29 cellular contexts compared by ENCODE assay signal in the genomic region with DNA sequence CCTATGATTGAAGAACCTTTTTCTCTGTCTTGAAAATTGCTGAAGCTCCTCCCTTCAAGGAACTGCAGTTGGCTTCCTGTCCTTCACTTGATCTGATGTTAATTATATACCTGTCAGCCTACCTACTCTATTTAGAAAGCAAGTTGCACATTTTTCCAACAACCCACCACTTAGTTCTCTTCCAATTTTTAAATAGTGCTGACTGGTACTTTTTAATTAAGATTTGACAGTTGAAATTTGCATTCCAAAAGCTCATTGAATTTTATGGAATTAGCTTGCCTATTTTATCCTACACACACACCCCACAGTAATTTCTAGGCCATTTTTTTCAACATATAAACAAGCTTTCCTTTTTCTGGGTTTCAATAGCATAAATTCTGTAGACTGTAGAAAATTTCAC.
"Had no signal": no experiment of that assay in that cellular context is flagged by ENCODE, and none has a peak within 500 bp of the region (broad histone marks: within the 10 kb centered on the region; RNA-seq: fewer than 3 reads in every experiment).

No MANE protein-coding gene starts in this region.

- FAIRE-seq: endothelial cell of umbilical vein, islet of Langerhans, pancreas had no signal

- H3K4me3 ChIP-seq: coronary artery, esophagus muscularis mucosa, gastroesophageal sphincter, heart right ventricle, left lung, pancreas, smooth muscle cell, stomach, thyroid gland, vagina had no signal

- DNase-seq: dermis blood vessel endothelial cell; effector memory CD4-positive, alpha-beta T cell; foreskin keratinocyte; heart right ventricle; hippocampal formation; left cardiac atrium; left lung; mesenchymal stem cell; midbrain; naive thymus-derived CD8-positive, alpha-beta T cell; nephron progenitor cell; pancreas; stimulated activated CD4-positive, alpha-beta T cell treated with anti-CD3 and anti-CD28 coated beads, Interleukin-12 subunit alpha, Interleukin-12 subunit beta, amount 100 ng/mL, for 4 hours; stimulated activated CD4-positive, alpha-beta T cell treated with anti-CD3 and anti-CD28 coated beads, Interleukin-1b, Interleukin-23, amount 100 ng/mL, for 48 hours; stimulated activated CD4-positive, alpha-beta T cell treated with anti-CD3 and anti-CD28 coated beads, Interleukin-4, amount 100 ng/mL, for 1 hour; stimulated activated CD8-positive, alpha-beta memory T cell treated with anti-CD3 and anti-CD28 coated beads, Interleukin-4, amount 100 ng/mL, for 48 hours; stimulated activated naive CD4-positive, alpha-beta T cell; stomach; thyroid gland; trophoblast cell had no signal

- H3K4me3 Mint-ChIP-seq: naive thymus-derived CD8-positive, alpha-beta T cell; nephron progenitor cell had no signal

- H3K4me1 ChIP-seq: foreskin keratinocyte, heart right ventricle, left lung, pancreas, stomach, thyroid gland, vagina had no signal

- H3K4me2 ChIP-seq: smooth muscle cell had no signal

- ATAC-seq: foreskin keratinocyte; gastroesophageal sphincter; heart right ventricle; left cardiac atrium; left lung; naive thymus-derived CD8-positive, alpha-beta T cell; pancreas; sciatic nerve had no signal

- H3K27me3 ChIP-seq: esophagus muscularis mucosa, foreskin keratinocyte, gastroesophageal sphincter, heart right ventricle, left lung, neutrophil, pancreas, stomach, thyroid gland, vagina had no signal

- H3K27me3 Mint-ChIP-seq: naive thymus-derived CD8-positive, alpha-beta T cell had no signal

- H3K9me3 ChIP-seq: gastroesophageal sphincter, neutrophil, pancreas, thyroid gland, vagina had no signal

- H3K27ac Mint-ChIP-seq: naive thymus-derived CD8-positive, alpha-beta T cell; nephron progenitor cell had no signal

- H3K36me3 Mint-ChIP-seq: naive thymus-derived CD8-positive, alpha-beta T cell had no signal

- H3K36me3 ChIP-seq: esophagus muscularis mucosa, gastroesophageal sphincter, heart right ventricle, left lung, neutrophil, pancreas, stomach, thyroid gland, vagina had no signal

- H3K4me1 Mint-ChIP-seq: naive thymus-derived CD8-positive, alpha-beta T cell; nephron progenitor cell had no signal

- H3K27ac ChIP-seq: coronary artery, esophagus muscularis mucosa, foreskin keratinocyte, gastroesophageal sphincter, heart right ventricle, left lung, neutrophil, pancreas, stomach, thyroid gland, vagina had no signal
